Comparison of ENCODE assay signal across 23 cellular contexts in the genomic region with DNA sequence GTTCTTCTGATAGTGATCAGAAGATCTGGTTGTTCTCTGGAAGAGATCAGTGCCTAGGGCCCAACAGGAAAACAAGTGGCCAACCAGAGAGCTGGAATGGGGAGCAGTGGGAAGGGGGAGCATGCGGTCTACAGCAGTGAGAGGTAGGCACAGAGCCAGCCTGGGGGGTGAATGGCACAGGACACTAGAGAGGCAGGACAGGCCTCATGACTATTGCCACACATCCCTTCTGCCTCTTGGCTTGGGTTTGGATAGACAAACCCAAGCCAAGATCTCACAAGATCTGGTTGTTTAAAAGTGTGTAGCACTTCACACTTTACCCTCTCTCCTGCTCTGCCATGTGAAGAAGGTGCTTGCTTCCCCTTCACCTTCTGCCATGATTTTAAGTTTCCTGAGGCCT.
"Had no signal": no experiment of that assay in that cellular context is flagged by ENCODE, and none has a peak within 500 bp of the region (broad histone marks: within the 10 kb centered on the region; RNA-seq: fewer than 3 reads in every experiment).

No MANE protein-coding gene starts in this region.

- H3K4me3 ChIP-seq: body of pancreas, cardiac muscle cell, ovary, prostate gland, transverse colon, vagina had no signal

- H3K27ac Mint-ChIP-seq: T-cell had no signal

- ATAC-seq: body of pancreas; esophagus mucosa; right cardiac atrium; stimulated activated naive CD8-positive, alpha-beta T cell treated with anti-CD3 and anti-CD28 coated beads, Interleukin-15, Interleukin-2, amounts not matched to agents 100 U/mL and 50 U/mL, for 24 hours; T-cell had no signal

- H3K4me3 Mint-ChIP-seq: activated naive CD4-positive, alpha-beta T cell treated with anti-CD3 and anti-CD28 coated beads, Interleukin-2, amount 10 ng/mL, durations not matched to agents 7 days and 5 days; T-cell had no signal

- H3K36me3 ChIP-seq: cardiac muscle cell, ovary, prostate gland, transverse colon, vagina had no signal

- H3K9me3 ChIP-seq: body of pancreas, ovary, prostate gland, transverse colon, vagina had no signal

- H3K27ac ChIP-seq: body of pancreas, cardiac muscle cell, ovary, prostate gland, transverse colon, vagina had no signal

- DNase-seq: activated CD4-positive, alpha-beta T cell treated with anti-CD3 and anti-CD28 coated beads for 1 hour; activated CD8-positive, alpha-beta memory T cell treated with anti-CD3 and anti-CD28 coated beads for 24 hours; activated CD8-positive, alpha-beta memory T cell treated with anti-CD3 and anti-CD28 coated beads, Interleukin-2, amount 50 U/mL, for 4 hours; activated effector memory CD4-positive, alpha-beta T cell treated with Interleukin-2 at 50 U/mL for 16 hours; activated naive CD4-positive, alpha-beta T cell treated with anti-CD3 and anti-CD28 coated beads, Interleukin-2, amount 10 ng/mL, durations not matched to agents 7 days and 5 days; activated T-cell treated with anti-CD3 and anti-CD28 coated beads, Interleukin-2, amount 50 U/mL, for 48 hours; body of pancreas; dermis blood vessel endothelial cell; effector CD8-positive, alpha-beta T cell; hypothalamus; mesenchymal stem cell; naive B cell; ovary; stimulated activated CD4-positive, alpha-beta T cell treated with anti-CD3 and anti-CD28 coated beads, Interleukin-4, amount 100 ng/mL, for 24 hours; stimulated activated naive CD8-positive, alpha-beta T cell treated with anti-CD3 and anti-CD28 coated beads, Interleukin-15, Interleukin-2, amounts not matched to agents 100 U/mL and 50 U/mL, for 24 hours; T-cell; T-helper 9 cell; transverse colon had no signal

- H3K36me3 Mint-ChIP-seq: T-cell had no signal

- H3K4me1 ChIP-seq: prostate gland had no signal

- H3K27me3 ChIP-seq: body of pancreas, cardiac muscle cell, ovary, transverse colon, vagina had no signal

- H3K27me3 Mint-ChIP-seq: activated naive CD4-positive, alpha-beta T cell treated with anti-CD3 and anti-CD28 coated beads, Interleukin-2, amount 10 ng/mL, durations not matched to agents 7 days and 5 days; naive B cell had no signal
